17 cellular contexts compared by ENCODE assay signal in the genomic region with DNA sequence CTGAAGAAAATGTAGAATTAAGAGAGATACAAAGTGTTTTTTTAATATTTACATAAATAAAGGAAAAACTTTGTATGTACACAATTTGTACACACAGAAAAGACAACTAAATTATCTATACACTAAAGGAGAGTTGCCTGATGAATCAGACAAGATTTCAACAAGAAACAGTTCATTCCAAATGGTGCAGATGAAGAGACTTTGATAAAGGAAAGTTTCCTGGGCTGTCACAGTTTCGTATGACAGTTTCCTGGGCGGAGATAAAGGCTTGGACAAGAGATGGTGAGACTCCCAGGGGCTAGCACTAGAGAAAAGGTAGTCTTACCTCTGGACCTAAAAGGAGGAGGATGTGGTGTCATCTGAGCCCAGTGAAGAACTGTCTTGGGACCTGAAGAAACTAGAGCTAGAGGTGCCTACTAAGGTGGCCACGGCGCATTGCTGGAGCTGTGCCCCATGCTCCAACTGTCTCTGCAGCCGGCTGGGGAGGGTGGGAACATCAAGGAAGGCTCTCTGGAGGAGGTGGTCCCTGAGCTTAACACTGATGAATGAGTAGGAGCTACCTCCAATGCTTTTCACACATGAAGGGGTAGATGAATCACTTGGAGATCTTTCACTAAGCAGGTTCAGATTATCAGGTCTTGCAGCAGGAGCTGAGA. TPM values are rescaled to one million over a fixed set of nuclear protein-coding genes. Genes with fewer than 3 reads are reported as not detected.
DNase-seq lines count a peak whose midpoint lies in the region; ATAC-seq and TF ChIP-seq lines count a peak whose summit lies in the region.
"Had no signal": no experiment of that assay in that cellular context is flagged by ENCODE, and none has a peak within 500 bp of the region (broad histone marks: within the 10 kb centered on the region; RNA-seq: fewer than 3 reads in every experiment).

No MANE protein-coding gene starts in this region.

- ATAC-seq in PC-3 = no peak

- peak overlapping the region; percentile 48; the same call in 1 of the 2 replicates for H3K9ac ChIP-seq in PC-3 (ENCODE audit: low read length)

- H3K9me3 Mint-ChIP-seq in HFFc6 (no peaks in the 10 kb centered on the region), chondrocyte (ENCODE audit: low read depth) (peaks cover 2% of the 10 kb centered on the region), osteocyte (ENCODE audit: unreplicated experiment) (no peaks in the 10 kb centered on the region)
- H3K9me3 Mint-ChIP-seq: CD14-positive monocyte had no signal

- H2AFZ ChIP-seq in PC-3 (ENCODE audit: low read length) = no peak overlapping the region

- no peak overlapping the region; the same call in 1 of the 2 replicates for H3K4me3 Mint-ChIP-seq in HFFc6
- no peak overlapping the region for H3K4me3 Mint-ChIP-seq in chondrocyte (ENCODE audit: unreplicated experiment)
- no peak overlapping the region for H3K4me3 Mint-ChIP-seq in osteocyte (ENCODE audit: unreplicated experiment)
- H3K4me3 Mint-ChIP-seq: CD14-positive monocyte, H9 had no signal

- no peaks in the 10 kb centered on the region for H3K79me2 ChIP-seq in PC-3 (ENCODE audit: low read length)

- POLR2A ChIA-PET in PC-3 (lab: Charles Lee; ENCODE audit: unreplicated experiment) = no interaction called here

- intact Hi-C loops in PC-3 (cut with micrococcal nuclease) = no loop called here
- intact Hi-C loops in cardiac septum (cut with DNase I) = no loop called here

- CTCF ChIA-PET in PC-3 (lab: Charles Lee) = no interaction called here

- H3K27me3 Mint-ChIP-seq in HFFc6 (ENCODE audit: insufficient read depth) = peaks cover 5% of the 10 kb centered on the region
- H3K27me3 Mint-ChIP-seq in chondrocyte (ENCODE audit: low read depth) = no peaks in the 10 kb centered on the region
- no peaks in the 10 kb centered on the region for H3K27me3 Mint-ChIP-seq in osteocyte (ENCODE audit: unreplicated experiment)

- no peaks in the 10 kb centered on the region for H3K27me3 ChIP-seq in PC-3 (ENCODE audit: low read length)

- H3K4me1 Mint-ChIP-seq in HFFc6 (ENCODE audit: low read depth) = peaks cover 40% of the 10 kb centered on the region
- peaks cover 46% of the 10 kb centered on the region for H3K4me1 Mint-ChIP-seq in chondrocyte (ENCODE audit: low read depth)
- H3K4me1 Mint-ChIP-seq in osteocyte (ENCODE audit: unreplicated experiment) = peaks cover 28% of the 10 kb centered on the region
- H3K4me1 Mint-ChIP-seq: H9 had no signal

- TF ChIP-seq CTCF in HFFc6 (IDR thresholded peaks at IDR 0.05) (no peak), PC-3 (conservative IDR thresholded peaks at IDR 0.05; ENCODE audit: low read depth, low read length) (no peak), chondrocyte (IDR thresholded peaks at IDR 0.05) (no peak), osteocyte (IDR thresholded peaks at IDR 0.05) (no peak)

- H3K36me3 Mint-ChIP-seq in HFFc6 (ENCODE audit: low read depth) (no peaks in the 10 kb centered on the region), chondrocyte (ENCODE audit: low read depth) (peaks cover 1% of the 10 kb centered on the region), osteocyte (ENCODE audit: unreplicated experiment) (no peaks in the 10 kb centered on the region)
- H3K36me3 Mint-ChIP-seq: CD14-positive monocyte had no signal

- no TSS peak for BruUV-seq in PC-3 (replicated peaks; lab: Mats Ljungman, UMichigan)

- no peaks in the 10 kb centered on the region for H4K20me1 ChIP-seq in PC-3 (ENCODE audit: low read length)

- no peak overlapping the region for H3K4me3 ChIP-seq in PC-3 (ENCODE audit: low read length)

- H3K4me1 ChIP-seq in PC-3 (ENCODE audit: insufficient read depth, low read length) = peaks cover 30% of the 10 kb centered on the region

- no peaks in the 10 kb centered on the region for H3K36me3 ChIP-seq in PC-3 (ENCODE audit: low read depth, low read length)

- no peak for DNase-seq in HFFc6
- no peak for DNase-seq in PC-3
- no peak for DNase-seq in chondrocyte (ENCODE audit: low spot score)
- no peak for DNase-seq in osteocyte (ENCODE audit: extremely low spot score, unreplicated experiment)
- DNase-seq in GF-D8 (lab: John Stamatoyannopoulos, UW) = no peak
- DNase-seq in cardiac septum (ENCODE audit: low spot score) = no peak
- no peak for DNase-seq in NCI-H446 treated with DMSO at 0.1 percent for 48 hours (lab: John Stamatoyannopoulos, UW)
- DNase-seq: DMS79; H9; NCI-H1105; NCI-H1694; NCI-H2081 treated with DMSO at 0.1 percent for 48 hours; NCI-H510A; NCI-H748 treated with DMSO at 0.1 percent for 48 hours; NK-92 treated with Interleukin-12 subunit alpha and Interleukin-12 subunit beta, amount 100 ng/mL, for 24 hours; SIG-M5 had no signal

- no peaks in the 10 kb centered on the region for H3K9me2 ChIP-seq in PC-3 (replicated peaks; ENCODE audit: low read length)

- no peak overlapping the region; the same call in 1 of the 2 replicates for H3K4me2 ChIP-seq in PC-3 (ENCODE audit: low read length)

- H3K27ac ChIP-seq in PC-3 (ENCODE audit: low read length) = peak overlapping the region; percentile 85

- H3F3A ChIP-seq in PC-3 (ENCODE audit: low read length, unreplicated experiment) = peaks cover 12% of the 10 kb centered on the region

- H3K9me3 ChIP-seq in PC-3 (ENCODE audit: low read length) = no peaks in the 10 kb centered on the region

- peak overlapping the region; percentile 8; the same call in 1 of the 2 replicates for H3K27ac Mint-ChIP-seq in HFFc6
- peak overlapping the region; percentile 57 for H3K27ac Mint-ChIP-seq in chondrocyte (ENCODE audit: unreplicated experiment)
- peak overlapping the region; percentile 6 for H3K27ac Mint-ChIP-seq in osteocyte (ENCODE audit: unreplicated experiment)
- H3K27ac Mint-ChIP-seq: CD14-positive monocyte, H9 had no signal

RNA-seq across cellular contexts. Expression of a gene that starts 32.2 kb away (rescaled TPM):
- total RNA-seq in HFFc6 (2021; fragmentation: NEBNext Ultra II Directional; extraction: Animal tissue kit (Norgen Biotek cat#: 25700)) = 10 to 100 TPM; 23.2 to 33.3 (median 29.0) TPM
- total RNA-seq in PC-3 (2014; rRNA removed) = 127 and 146 TPM in 2 replicates
- total RNA-seq in chondrocyte = 12.0 to 14.2 TPM (median 13.6 TPM) in 3 replicates
- 18.2 and 18.8 TPM in 2 replicates for total RNA-seq in osteocyte
- 36.4 TPM for total RNA-seq in cardiac septum

Comparison
In these comparisons a context has a peak if more than half of its experiments do, and no peak if none do; other contexts are left out.
1. H3K27ac Mint-ChIP-seq: peak in every context shown above with its lines; median percentile 57 in chondrocyte; 8 in HFFc6; 6 in osteocyte.